Comparison of ENCODE assay signal across 8 cellular contexts in genomic region chr19:10380311-10381102, GRCh38. TPM values are rescaled to one million over a fixed set of nuclear protein-coding genes. Genes with fewer than 3 reads are reported as not detected.
DNase-seq lines count a peak whose midpoint lies in the region; ATAC-seq, FAIRE-seq and TF ChIP-seq lines count a peak whose summit lies in the region.

Gene TYK2 (minus strand): TSS chr19:10380572. CDS start chr19:10378406, 2,166 bp downstream.

- H3K27me3 ChIP-seq in adrenal gland = no peaks in the 10 kb centered on the region

- H3K9me3 ChIP-seq in adrenal gland (replicated peaks in 1 of 3) = no peaks in the 10 kb centered on the region

- 0 to 1% (median 0%) methylated on average over 36 to 58 of the region's 58 CpGs for WGBS in adrenal gland, 4 donors

- H3K4me1 Mint-ChIP-seq in type B pancreatic cell (ENCODE audit: unreplicated experiment) = peaks cover 16% of the 10 kb centered on the region

- FAIRE-seq in GM12892 (lab: Jason Lieb, UNC) = peak; percentile 99

- intact Hi-C loops in adrenal gland (cut with DNase I) (no loop called here), cardiac septum (cut with DNase I) (loop anchor here (2.0 to 10.0 kb wide), 2 partner anchors 46 to 446 kb away; partner anchors contain the start of gene OLFM2)

- H3K27me3 Mint-ChIP-seq in type B pancreatic cell = no peaks in the 10 kb centered on the region

- peak within 1 kb of the TSS; percentile 97 for H3K4me3 Mint-ChIP-seq in type B pancreatic cell

- H3K36me3 Mint-ChIP-seq in type B pancreatic cell = peaks cover 4% of the 10 kb centered on the region

- peak; percentile 93 for ATAC-seq in HG02852 (IDR thresholded peaks at IDR 0.05; ENCODE audit: unreplicated experiment)

- H3K27ac ChIP-seq in adrenal gland = peak within 1 kb of the TSS in 3 of 5 donors; percentile 20 to 89 (median 54)

- no peaks in the 10 kb centered on the region for H3K9me3 Mint-ChIP-seq in type B pancreatic cell

- TF ChIP-seq CTCF in adrenal gland (IDR thresholded peaks at IDR 0.05) (no peak), type B pancreatic cell (conservative IDR thresholded peaks at IDR 0.05) (no peak)

- H3K36me3 ChIP-seq in adrenal gland (replicated peaks in 1 of 2) = peaks cover 0 to 7% of the 10 kb centered on the region in 2 donors

- peak within 1 kb of the TSS; percentile 58 to 98 (median 83) for H3K4me3 ChIP-seq in adrenal gland

- peaks cover 0 to 18% of the 10 kb centered on the region in 2 donors for H3K4me1 ChIP-seq in adrenal gland (replicated peaks in 1 of 2)

- H3K27ac Mint-ChIP-seq in type B pancreatic cell = peak within 1 kb of the TSS; percentile 90

- peak; percentile 100 for DNase-seq in GM12892 (ENCODE audit: insufficient read length)
- peak; percentile 100 for DNase-seq in NCI-H146 (lab: John Stamatoyannopoulos, UW)
- DNase-seq in T-helper 1 cell = peak; percentile 91 to 99 (median 92)
- DNase-seq in adrenal gland = peak; percentile 97 to 99 (median 98)
- DNase-seq in cardiac septum (ENCODE audit: low spot score) = peak; percentile 99
- peak; percentile 98 for DNase-seq in pons (ENCODE audit: low spot score)
- DNase-seq in type B pancreatic cell (ENCODE audit: extremely low spot score, unreplicated experiment) = peak; percentile 95

- TF ChIP-seq POLR2A in GM12892 (IDR thresholded peaks at IDR 0.05; ENCODE audit: low read depth, low read length) (peak; percentile 79), adrenal gland (IDR thresholded peaks at IDR 0.05) (peak; percentile 38 to 55)

RNA-seq across cellular contexts. Expression of gene TYK2, which starts in this region (rescaled TPM):
- 197 TPM for polyA plus RNA-seq in GM12892 (2012; ENCODE audit: missing spikeins)
- total RNA-seq in adrenal gland (100 to 1,000 TPM in 4 of 8 donors, 10 to 100 TPM in 4; 56.1 to 160 (median 104) TPM), cardiac septum (66.2 TPM), type B pancreatic cell (ENCODE audit: low replicate concordance) (96.6 and 131 TPM in 2 replicates)
- polyA plus RNA-seq in adrenal gland = 100 to 1,000 TPM in 2 of 3 donors, 10 to 100 TPM in 1; 61.5 to 408 (median 297) TPM

Comparison
In these comparisons a context has a peak if more than half of its experiments do, and no peak if none do; other contexts are left out.
1. Peak in every context shown above with its lines: DNase-seq, ATAC-seq, H3K4me3 ChIP-seq and H3K27ac ChIP-seq.